In genomic region chr4:183111452-183111885, GRCh38 we compare ENCODE assay signal across 1 cellular context.
TF ChIP-seq lines count a peak whose summit lies in the region.

No MANE protein-coding gene starts in this region.

TF ChIP-seq in HepG2, 621 proteins besides CTCF, POLR2A, EP300 and RAD21 (continued from another document):
- TF ChIP-seq ZBTB34 (CRISPR knock-in tag; IDR thresholded peaks at IDR 0.05), result peak; percentile 87
- peak; percentile 70; the same call in 1 of the 2 replicates for TF ChIP-seq CREM (IDR thresholded peaks at IDR 0.05)
- TF ChIP-seq CREM (CRISPR knock-in tag; IDR thresholded peaks at IDR 0.05), result no peak
- TF ChIP-seq ZMYM2 (CRISPR knock-in tag; IDR thresholded peaks at IDR 0.05), result peak; percentile 54; the same call in 1 of the 2 replicates
TF ChIP-seq in HepG2: peak in this region for 106.
